Comparison of ENCODE assay signal across 1 cellular context in the genomic region with DNA sequence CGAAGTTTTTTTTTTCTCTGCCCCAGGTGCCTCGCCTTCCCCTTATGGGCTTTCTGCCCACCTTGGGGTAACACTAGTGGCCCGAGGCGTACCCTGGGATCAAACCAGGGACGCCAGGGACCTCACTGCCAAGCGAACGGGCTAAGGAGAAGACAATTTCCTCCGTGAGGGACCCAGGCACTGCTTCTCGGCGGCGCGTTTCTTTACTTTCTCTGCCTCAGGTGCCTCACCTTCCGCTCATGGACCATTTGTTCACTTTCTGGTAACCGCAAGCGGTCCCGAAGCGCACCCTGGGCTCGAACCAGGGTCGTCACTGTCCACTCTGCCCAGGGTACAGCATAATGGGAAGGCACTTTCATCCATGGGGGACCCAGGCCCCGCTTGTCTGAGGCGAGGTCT.
TF ChIP-seq lines count a peak whose summit lies in the region.

No MANE protein-coding gene starts in this region.

TF ChIP-seq in GM12878, 131 proteins besides CTCF, POLR2A, EP300 and RAD21:
- TF ChIP-seq, protein P1, sequence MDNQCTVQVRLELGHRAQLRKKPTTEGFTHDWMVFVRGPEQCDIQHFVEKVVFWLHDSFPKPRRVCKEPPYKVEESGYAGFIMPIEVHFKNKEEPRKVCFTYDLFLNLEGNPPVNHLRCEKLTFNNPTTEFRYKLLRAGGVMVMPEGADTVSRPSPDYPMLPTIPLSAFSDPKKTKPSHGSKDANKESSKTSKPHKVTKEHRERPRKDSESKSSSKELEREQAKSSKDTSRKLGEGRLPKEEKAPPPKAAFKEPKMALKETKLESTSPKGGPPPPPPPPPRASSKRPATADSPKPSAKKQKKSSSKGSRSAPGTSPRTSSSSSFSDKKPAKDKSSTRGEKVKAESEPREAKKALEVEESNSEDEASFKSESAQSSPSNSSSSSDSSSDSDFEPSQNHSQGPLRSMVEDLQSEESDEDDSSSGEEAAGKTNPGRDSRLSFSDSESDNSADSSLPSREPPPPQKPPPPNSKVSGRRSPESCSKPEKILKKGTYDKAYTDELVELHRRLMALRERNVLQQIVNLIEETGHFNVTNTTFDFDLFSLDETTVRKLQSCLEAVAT (IDR thresholded peaks at IDR 0.05), result peak; percentile 13; the same call in 1 of the 2 replicates
